Comparison of ENCODE assay signal across 26 cellular contexts in genomic region chrX:150203249-150203647, GRCh38.
DNase-seq lines count a peak whose midpoint lies in the region; ATAC-seq and TF ChIP-seq lines count a peak whose summit lies in the region.
"Had no signal": no experiment of that assay in that cellular context is flagged by ENCODE, and none has a peak within 500 bp of the region (broad histone marks: within the 10 kb centered on the region; RNA-seq: fewer than 3 reads in every experiment).

No MANE protein-coding gene starts in this region.

- no peak for TF ChIP-seq POLR2A in IMR-90 (IDR thresholded peaks at IDR 0.05; ENCODE audit: low read depth, low read length)
- no peak for TF ChIP-seq POLR2A in breast epithelium (IDR thresholded peaks at IDR 0.05)

- CTCF ChIA-PET in IMR-90 (lab: Yijun Ruan, JAX): no interaction called here

- H3K4me1 ChIP-seq in IMR-90 (ENCODE audit: control insufficient read depth, insufficient read depth, low read length) (peaks cover 10% of the 10 kb centered on the region), breast epithelium (no peaks in the 10 kb centered on the region), osteoblast (ENCODE audit: insufficient read depth, low read length) (peaks cover 25% of the 10 kb centered on the region), right cardiac atrium (ENCODE audit: control insufficient read depth, insufficient read depth, low read length) (peaks cover 2% of the 10 kb centered on the region)
- H3K4me1 ChIP-seq: left lung had no signal

- ATAC-seq in IMR-90 (ENCODE audit: low read depth) (no peak), sciatic nerve (no peak), right cardiac atrium (no peak)
- ATAC-seq: naive thymus-derived CD8-positive, alpha-beta T cell had no signal

- H3K79me2 ChIP-seq in osteoblast (ENCODE audit: insufficient read depth, low read length): no peaks in the 10 kb centered on the region

- peak overlapping the region; percentile 69; the same call in 1 of the 2 replicates for H3K18ac ChIP-seq in IMR-90 (ENCODE audit: low read depth, low read length)

- H3K9me1 ChIP-seq in IMR-90 (ENCODE audit: insufficient read depth, low read length): peaks cover 7% of the 10 kb centered on the region; the same call in 1 of the 2 replicates

- H2BK120ac ChIP-seq in IMR-90 (ENCODE audit: low read depth, low read length): peak overlapping the region; percentile 83; the same call in 1 of the 2 replicates

- H2BK15ac ChIP-seq in IMR-90 (ENCODE audit: low read depth, low read length): peak overlapping the region; percentile 31; the same call in 1 of the 3 replicates

- no peak overlapping the region for H3K4me2 ChIP-seq in IMR-90 (ENCODE audit: low read depth, low read length)
- no peak overlapping the region for H3K4me2 ChIP-seq in osteoblast (ENCODE audit: insufficient read depth, low read length)

- H3K27me3 ChIP-seq in IMR-90 (ENCODE audit: control insufficient read depth, insufficient read depth, low read length): no peaks in the 10 kb centered on the region
- H3K27me3 ChIP-seq in breast epithelium: peaks cover 0 to 14% of the 10 kb centered on the region in 2 donors
- no peaks in the 10 kb centered on the region for H3K27me3 ChIP-seq in osteoblast (ENCODE audit: insufficient read depth, low read length)
- no peaks in the 10 kb centered on the region for H3K27me3 ChIP-seq in right cardiac atrium (ENCODE audit: control insufficient read depth, insufficient read depth)
- H3K27me3 ChIP-seq: left lung had no signal

- H2AFZ ChIP-seq in IMR-90 (replicated peaks; ENCODE audit: low read length, poor library complexity) (no peak overlapping the region), osteoblast (ENCODE audit: low read length) (peak overlapping the region; percentile 37)

- no peak overlapping the region for H2BK20ac ChIP-seq in IMR-90 (ENCODE audit: low read depth, low read length)

- H3K23ac ChIP-seq in IMR-90 (ENCODE audit: low read depth, low read length): no peak overlapping the region

- no peak overlapping the region for H3K4me3 ChIP-seq in IMR-90 (ENCODE audit: insufficient read depth, low read depth, low read length)
- no peak overlapping the region for H3K4me3 ChIP-seq in breast epithelium
- H3K4me3 ChIP-seq in osteoblast (ENCODE audit: insufficient read depth, low read length): no peak overlapping the region
- no peak overlapping the region for H3K4me3 ChIP-seq in right cardiac atrium (ENCODE audit: low read length)
- H3K4me3 ChIP-seq: left lung had no signal

- peak overlapping the region; percentile 24 to 77; a peak in 3 of 4 replicates for H4K8ac ChIP-seq in IMR-90 (ENCODE audit: low read depth in 2 of 2, low read length in 2 of 2)

- H2BK5ac ChIP-seq in IMR-90 (ENCODE audit: low read depth, low read length, poor library complexity, severe bottlenecking): peak overlapping the region; percentile 14

- H3K14ac ChIP-seq in IMR-90 (replicated peaks; ENCODE audit: low read depth, low read length): no peak overlapping the region

- no peak overlapping the region for H3K56ac ChIP-seq in IMR-90 (ENCODE audit: extremely low read depth, insufficient read depth, low read length)

- no peak overlapping the region for H3K9ac ChIP-seq in IMR-90 (ENCODE audit: low read depth, low read length)

- DNase-seq in CD14-positive monocyte (ENCODE audit: low spot score): no peak
- DNase-seq in IMR-90: no peak
- no peak for DNase-seq in breast epithelium (ENCODE audit: low spot score in 2 of 2)
- no peak for DNase-seq in osteoblast (ENCODE audit: insufficient read length, low spot score, missing footprints)
- no peak for DNase-seq in sciatic nerve (ENCODE audit: low spot score)
- no peak for DNase-seq in caudate nucleus (lab: John Stamatoyannopoulos, UW)
- no peak for DNase-seq in right cardiac atrium
- no peak for DNase-seq in NCI-H2029 treated with DMSO at 0.1 percent for 48 hours (lab: John Stamatoyannopoulos, UW)
- DNase-seq: activated CD4-positive, alpha-beta T cell treated with anti-CD3 and anti-CD28 coated beads, Interleukin-2, amount 10 ng/mL, durations not matched to agents 24 days and 14 days; activated effector memory CD4-positive, alpha-beta T cell treated with anti-CD3 and anti-CD28 coated beads, Interleukin-2, amount 50 U/mL, for 16 hours; activated naive CD8-positive, alpha-beta T cell treated with anti-CD3 and anti-CD28 coated beads for 36 hours; activated T-cell treated with anti-CD3 and anti-CD28 coated beads, Interleukin-2, amount 50 U/mL, for 1 hour; cerebellar nuclear complex; DMS79; GDM1; GOT3; naive thymus-derived CD8-positive, alpha-beta T cell; NCI-H1417; NCI-H446 treated with DMSO at 0.1 percent for 48 hours; occipital lobe; OCI-M1; Right ventricle myocardium superior; small intestine; stimulated activated CD4-positive, alpha-beta T cell treated with anti-CD3 and anti-CD28 coated beads, Interleukin-2, amount 100 ng/mL, for 24 hours; T1000 had no signal

- H3K36me3 ChIP-seq in IMR-90 (ENCODE audit: control insufficient read depth, insufficient read depth, low read length) (no peaks in the 10 kb centered on the region), breast epithelium (no peaks in the 10 kb centered on the region), osteoblast (ENCODE audit: insufficient read depth, low read length) (no peaks in the 10 kb centered on the region)
- H3K36me3 ChIP-seq: left lung had no signal

- no peak overlapping the region for H3K4me3 Mint-ChIP-seq in CD14-positive monocyte
- H3K4me3 Mint-ChIP-seq: activated CD4-positive, alpha-beta T cell treated with anti-CD3 and anti-CD28 coated beads, Interleukin-2, amount 10 ng/mL, durations not matched to agents 24 days and 14 days; activated naive CD8-positive, alpha-beta T cell treated with anti-CD3 and anti-CD28 coated beads for 36 hours; naive thymus-derived CD8-positive, alpha-beta T cell had no signal

- peak overlapping the region; percentile 89 to 98 (median 94) for H3K27ac Mint-ChIP-seq in CD14-positive monocyte
- H3K27ac Mint-ChIP-seq: activated CD4-positive, alpha-beta T cell treated with anti-CD3 and anti-CD28 coated beads, Interleukin-2, amount 10 ng/mL, durations not matched to agents 24 days and 14 days; activated naive CD8-positive, alpha-beta T cell treated with anti-CD3 and anti-CD28 coated beads for 36 hours; naive thymus-derived CD8-positive, alpha-beta T cell had no signal

- in situ Hi-C loops in IMR-90 (cut with MboI; ENCODE audit: low sequenced_read_pairs): no loop called here

- dilution Hi-C loops in IMR-90 (cut with HindIII; ENCODE audit: low sequenced_read_pairs, unreplicated experiment): no loop called here

- H3K9me3 Mint-ChIP-seq in CD14-positive monocyte: peaks cover 0 to 4% (median 2%) of the 10 kb centered on the region in 7 donors
- H3K9me3 Mint-ChIP-seq: activated CD4-positive, alpha-beta T cell treated with anti-CD3 and anti-CD28 coated beads, Interleukin-2, amount 10 ng/mL, durations not matched to agents 24 days and 14 days; activated naive CD8-positive, alpha-beta T cell treated with anti-CD3 and anti-CD28 coated beads for 36 hours; naive thymus-derived CD8-positive, alpha-beta T cell had no signal

- intact Hi-C loops in CD14-positive monocyte (cut with micrococcal nuclease) (loop anchor here in 1 of 2 donors (10.0 kb wide), 1 partner anchor 162 kb away; the partner anchor contains the start of gene MAMLD1), IMR-90 (cut with micrococcal nuclease) (loop anchor here (5.0 kb wide), 1 partner anchor 166 kb away; no protein-coding TSS in a partner anchor), breast epithelium (cut with DNase I; ENCODE audit: low total_unique reads) (no loop called here), sciatic nerve (cut with DNase I) (no loop called here), right cardiac atrium (cut with DNase I) (no loop called here)

- TF ChIP-seq RAD21 in IMR-90 (IDR thresholded peaks at IDR 0.05; ENCODE audit: low read length): no peak

- no peaks in the 10 kb centered on the region for H3K79me1 ChIP-seq in IMR-90 (ENCODE audit: low read depth in 1 of 2, low read length in 2 of 2)

- peak overlapping the region; percentile 81; the same call in 1 of the 2 replicates for H3K4ac ChIP-seq in IMR-90 (ENCODE audit: low read depth, low read length)

- no peak overlapping the region; the same call in 1 of the 2 replicates for H2AK5ac ChIP-seq in IMR-90 (ENCODE audit: low read depth, low read length)

- POLR2A ChIA-PET in IMR-90 (lab: Charles Lee; ENCODE audit: unreplicated experiment): no interaction called here

- H3K27ac ChIP-seq in IMR-90 (ENCODE audit: insufficient read depth, low read length): peak overlapping the region; percentile 16; the same call in 1 of the 2 replicates
- H3K27ac ChIP-seq in breast epithelium: peak overlapping the region; percentile 21 to 74
- H3K27ac ChIP-seq in osteoblast (ENCODE audit: low read depth, low read length): peak overlapping the region; percentile 36
- no peak overlapping the region for H3K27ac ChIP-seq in caudate nucleus (ENCODE audit: low read depth, low read length)
- H3K27ac ChIP-seq in right cardiac atrium (ENCODE audit: low read length): no peak overlapping the region

- no peaks in the 10 kb centered on the region for H3K27me3 Mint-ChIP-seq in CD14-positive monocyte (ENCODE audit: low read depth in 3 of 3)
- H3K27me3 Mint-ChIP-seq: activated CD4-positive, alpha-beta T cell treated with anti-CD3 and anti-CD28 coated beads, Interleukin-2, amount 10 ng/mL, durations not matched to agents 24 days and 14 days; naive thymus-derived CD8-positive, alpha-beta T cell had no signal

- 0 out of 2 replicates have a peak overlapping the region, but pooled peaks have one; percentile 27 for H4K91ac ChIP-seq in IMR-90 (ENCODE audit: insufficient read depth, low read depth, low read length)

- peaks cover 26% of the 10 kb centered on the region for H3K4me1 Mint-ChIP-seq in CD14-positive monocyte
- H3K4me1 Mint-ChIP-seq: naive thymus-derived CD8-positive, alpha-beta T cell had no signal

- TF ChIP-seq CTCF in CD14-positive monocyte (IDR thresholded peaks at IDR 0.05): no peak
- no peak for TF ChIP-seq CTCF in IMR-90 (conservative IDR thresholded peaks at IDR 0.05; ENCODE audit: low read depth, low read length)
- no peak for TF ChIP-seq CTCF in breast epithelium (IDR thresholded peaks at IDR 0.05)
- TF ChIP-seq CTCF in osteoblast (IDR thresholded peaks at IDR 0.05; ENCODE audit: extremely low read depth, low read depth, low read length): no peak

- no peak overlapping the region for H2AK9ac ChIP-seq in IMR-90 (replicated peaks; ENCODE audit: low read depth, low read length, poor library complexity)

- H4K20me1 ChIP-seq in IMR-90 (ENCODE audit: insufficient read depth, low read length): no peaks in the 10 kb centered on the region
- no peaks in the 10 kb centered on the region for H4K20me1 ChIP-seq in osteoblast (ENCODE audit: insufficient read depth, low read length)

- H3K9me3 ChIP-seq in IMR-90 (ENCODE audit: control insufficient read depth, insufficient read depth, low read length) (no peaks in the 10 kb centered on the region), breast epithelium (no peaks in the 10 kb centered on the region), osteoblast (ENCODE audit: low read depth, low read length) (no peaks in the 10 kb centered on the region), right cardiac atrium (ENCODE audit: control insufficient read depth, low read length) (no peaks in the 10 kb centered on the region)
- H3K9me3 ChIP-seq: left lung had no signal

- H3K36me3 Mint-ChIP-seq in CD14-positive monocyte: peaks cover 0 to 2% of the 10 kb centered on the region in 2 donors
- H3K36me3 Mint-ChIP-seq: activated naive CD8-positive, alpha-beta T cell treated with anti-CD3 and anti-CD28 coated beads for 36 hours; naive thymus-derived CD8-positive, alpha-beta T cell had no signal

- WGBS in IMR-90 (ENCODE audit: extremely low coverage in 2 of 2, insufficient read length in 1 of 2), 2 experiments: no CpG with 5 or more reads among the region's 2 CpGs
- 84% methylated on average over 2 of the region's 2 CpGs for WGBS in right cardiac atrium

- BruUV-seq in IMR-90 (replicated peaks; lab: Mats Ljungman, UMichigan): no TSS peak

- H4K5ac ChIP-seq in IMR-90 (ENCODE audit: low read depth, low read length): peak overlapping the region; percentile 19; the same call in 1 of the 2 replicates

Comparison
In these comparisons a context has a peak if more than half of its experiments do, and no peak if none do; other contexts are left out.
1. H3K27ac ChIP-seq: peak in IMR-90 (single experiment), breast epithelium (2 of 2) and osteoblast (single experiment); none in caudate nucleus (single experiment) and right cardiac atrium (single experiment).